8 cellular contexts compared by ENCODE assay signal in the genomic region with DNA sequence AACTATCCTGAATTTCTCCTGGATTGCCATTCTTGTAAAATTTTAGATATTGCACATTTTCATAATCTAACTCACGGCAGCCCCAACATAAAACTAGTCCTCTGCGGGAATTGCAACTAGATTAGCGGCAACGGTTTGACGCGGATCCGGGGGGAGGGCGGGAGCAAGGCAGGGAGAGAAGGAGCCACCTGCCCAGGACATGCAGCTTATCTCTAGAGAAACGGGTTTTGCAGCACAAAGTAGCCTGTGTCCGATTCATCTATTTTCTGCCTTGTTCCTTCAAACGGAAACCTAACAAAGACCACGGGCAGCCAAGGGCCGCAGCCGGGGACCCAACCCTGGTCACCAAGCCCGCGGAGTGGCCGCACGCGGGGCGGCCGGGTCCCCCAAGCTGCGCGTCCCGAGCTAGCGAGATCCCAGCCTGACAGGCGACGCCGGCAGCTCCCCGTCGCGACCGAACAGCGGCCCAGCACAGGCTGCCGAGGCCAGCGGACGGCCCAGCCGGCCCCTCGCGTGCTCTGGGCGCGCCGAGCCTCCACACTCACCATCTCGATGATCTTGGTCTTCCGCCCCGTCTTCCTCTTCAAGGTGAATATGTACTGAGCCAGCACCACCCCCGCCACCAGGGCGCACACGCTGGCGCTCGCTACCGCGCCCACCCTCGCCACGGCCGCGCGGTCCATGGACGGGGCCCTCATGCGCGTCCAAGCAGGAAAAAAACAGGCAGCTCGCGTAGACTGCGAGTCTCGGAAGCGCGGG. TPM values are rescaled to one million over a fixed set of nuclear protein-coding genes. Genes with fewer than 3 reads are reported as not detected.
A peak's percentile ranks its signal among the peaks of the same experiment; 100 is the strongest.
DNase-seq lines count a peak whose midpoint lies in the region; ATAC-seq and TF ChIP-seq lines count a peak whose summit lies in the region.

A gene (minus strand): TSS at position 754 of the 759 bp plus-strand sequence. CDS start 71 bp downstream, at position 683.

- no peak for TF ChIP-seq CTCF in esophagus squamous epithelium (IDR thresholded peaks at IDR 0.05)
- no peak for TF ChIP-seq CTCF in suprapubic skin (IDR thresholded peaks at IDR 0.05)

- 0% methylated on average over 6 to 10 of the region's 66 CpGs for WGBS in esophagus squamous epithelium, 2 donors
- WGBS in suprapubic skin: 0% methylated on average over 9 of the region's 66 CpGs

- H3K4me1 ChIP-seq in esophagus squamous epithelium (peaks cover 6 to 42% (median 15%) of the 10 kb centered on the region in 3 donors), suprapubic skin (peaks cover 40% of the 10 kb centered on the region)

- DNase-seq in SKM-1 treated with dmso at 0.1 percent for 144 hours (lab: John Stamatoyannopoulos, UW; ENCODE audit: unreplicated experiment): peak; percentile 49
- no peak for DNase-seq in SKM-1 (lab: John Stamatoyannopoulos, UW; ENCODE audit: unreplicated experiment)
- peak; percentile 46 for DNase-seq in NCI-H1105 (lab: John Stamatoyannopoulos, UW)
- peak; percentile 12 to 20 for DNase-seq in activated CD4-positive, alpha-beta T cell treated with anti-CD3 and anti-CD28 coated beads, Interleukin-2, amount 50 U/mL, for 4 hours
- DNase-seq in esophagus squamous epithelium (lab: John Stamatoyannopoulos, UW): no peak
- peak; percentile 44 for DNase-seq in myocyte (ENCODE audit: low read depth)
- DNase-seq in suprapubic skin (ENCODE audit: low spot score in 2 of 2): peak in 1 of 2 donors; percentile 79

- peak; percentile 1 for ATAC-seq in HG02623 (IDR thresholded peaks at IDR 0.05; ENCODE audit: unreplicated experiment)

- no peak for TF ChIP-seq EP300 in suprapubic skin (IDR thresholded peaks at IDR 0.05)

- H3K36me3 ChIP-seq in esophagus squamous epithelium (peaks cover 0 to under 1% (median 0%) of the 10 kb centered on the region in 3 donors), suprapubic skin (no peaks in the 10 kb centered on the region)

- H3K27ac ChIP-seq in esophagus squamous epithelium (peak within 1 kb of the TSS; percentile 94 to 98 (median 97)), suprapubic skin (peak within 1 kb of the TSS; percentile 93)

- H3K9me3 ChIP-seq in esophagus squamous epithelium (peaks cover 0 to 13% (median 7%) of the 10 kb centered on the region in 3 donors), suprapubic skin (peaks cover 6% of the 10 kb centered on the region)

- intact Hi-C loops in esophagus squamous epithelium (cut with DNase I): no loop called here

- TF ChIP-seq POLR2A in esophagus squamous epithelium (IDR thresholded peaks at IDR 0.05) (peak in 2 of 4 donors; percentile 35 to 79), suprapubic skin (IDR thresholded peaks at IDR 0.05) (peak in 1 of 2 donors; percentile 49)

- H3K4me3 ChIP-seq in esophagus squamous epithelium (peak within 1 kb of the TSS; percentile 77 to 94 (median 89)), suprapubic skin (peak within 1 kb of the TSS; percentile 66)

- H3K27me3 ChIP-seq in esophagus squamous epithelium (no peaks in the 10 kb centered on the region), suprapubic skin (no peaks in the 10 kb centered on the region)

RNA-seq across cellular contexts. Expression of the gene that starts here (rescaled TPM):
- total RNA-seq in esophagus squamous epithelium (10 to 100 TPM; 13.1 to 30.8 (median 26.8) TPM), myocyte (26.3 and 32.4 TPM in 2 replicates), suprapubic skin (10 to 100 TPM; 26.3 to 51.9 (median 37.2) TPM)
- 15.9 TPM for polyA plus RNA-seq in myocyte (2012)

Comparison
In these comparisons a context has a peak if more than half of its experiments do, and no peak if none do; other contexts are left out.
1. DNase-seq: peak in SKM-1 treated with dmso at 0.1 percent for 144 hours (single experiment), NCI-H1105 (single experiment), activated CD4-positive, alpha-beta T cell treated with anti-CD3 and anti-CD28 coated beads, Interleukin-2, amount 50 U/mL, for 4 hours (2 of 2) and myocyte (single experiment); none in SKM-1 (single experiment) and esophagus squamous epithelium (single experiment).